1 cellular context compared by ENCODE assay signal in the genomic region with DNA sequence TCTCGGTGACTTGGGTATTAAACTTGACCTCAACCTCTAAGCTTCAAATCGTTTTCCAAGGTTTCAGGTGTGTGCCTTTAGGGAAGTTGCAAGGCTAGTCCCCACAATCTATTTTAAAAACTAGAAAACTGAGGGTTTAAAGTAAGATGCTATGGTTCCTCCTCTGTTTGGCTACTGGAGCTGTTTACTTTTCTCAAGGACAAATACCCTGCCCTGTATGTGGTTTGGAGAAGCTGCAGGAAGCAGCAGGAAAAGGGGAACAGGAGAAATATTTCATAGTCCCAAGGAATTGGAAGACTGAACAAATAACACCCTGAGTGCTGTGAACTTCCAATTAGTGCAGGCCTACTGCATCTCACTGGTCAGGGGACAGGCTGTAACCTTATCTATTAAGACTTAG.
TF ChIP-seq lines count a peak whose summit lies in the region.

No MANE protein-coding gene starts in this region.

TF ChIP-seq in endothelial cell of umbilical vein, 7 proteins besides CTCF, POLR2A, EP300 and RAD21 (continued from another document):
- TF ChIP-seq FOS (IDR thresholded peaks at IDR 0.05; ENCODE audit: borderline replicate concordance, insufficient read depth, low read length) = no peak
